ENCODE assay signal across 29 cellular contexts in genomic region chr10:35276918-35277317, GRCh38.
"Had no signal": no experiment of that assay in that cellular context is flagged by ENCODE, and none has a peak within 500 bp of the region (broad histone marks: within the 10 kb centered on the region; RNA-seq: fewer than 3 reads in every experiment).

No MANE protein-coding gene starts in this region.

- H3K4me3 Mint-ChIP-seq: activated CD4-positive, alpha-beta memory T cell treated with anti-CD3 and anti-CD28 coated beads for 36 hours; activated CD4-positive, alpha-beta T cell treated with anti-CD3 and anti-CD28 coated beads, Interleukin-2, amount 10 ng/mL, durations not matched to agents 7 days and 5 days; activated naive CD8-positive, alpha-beta T cell treated with anti-CD3 and anti-CD28 coated beads, Interleukin-2, amount 50 U/mL, for 24 hours; activated T-cell treated with anti-CD3 and anti-CD28 coated beads, Interleukin-2, amount 50 U/mL, for 4 hours; brain had no signal

- H3K27ac ChIP-seq: cardiac muscle cell, RWPE1, SJCRH30, VCaP had no signal

- H3K9ac ChIP-seq: SK-N-SH had no signal

- H3K4me1 ChIP-seq: SJCRH30 had no signal

- ATAC-seq: activated naive CD4-positive, alpha-beta T cell treated with anti-CD3 and anti-CD28 coated beads, Interleukin-2, amount 50 U/mL, for 72 hours; activated naive CD8-positive, alpha-beta T cell treated with anti-CD3 and anti-CD28 coated beads, Interleukin-2, amount 50 U/mL, for 24 hours; activated T-cell treated with anti-CD3 and anti-CD28 coated beads, Interleukin-2, amount 50 U/mL, for 4 hours; Panc1 had no signal

- H3K36me3 Mint-ChIP-seq: activated CD4-positive, alpha-beta memory T cell treated with anti-CD3 and anti-CD28 coated beads for 36 hours; brain had no signal

- H3K27me3 ChIP-seq: cardiac muscle cell, SJCRH30 had no signal

- H3K9me3 ChIP-seq: SJCRH30, SK-N-SH had no signal

- H3K9me2 ChIP-seq: SK-N-SH had no signal

- H3K4me2 ChIP-seq: SK-N-SH had no signal

- H3K4me1 Mint-ChIP-seq: activated CD4-positive, alpha-beta T cell treated with anti-CD3 and anti-CD28 coated beads, Interleukin-2, amount 10 ng/mL, durations not matched to agents 7 days and 5 days had no signal

- H3K36me3 ChIP-seq: cardiac muscle cell, SJCRH30 had no signal

- H3K4me3 ChIP-seq: cardiac muscle cell, SJCRH30 had no signal

- DNase-seq: activated CD4-positive, alpha-beta memory T cell treated with anti-CD3 and anti-CD28 coated beads for 36 hours; activated CD4-positive, alpha-beta T cell treated with anti-CD3 and anti-CD28 coated beads, Interleukin-2, amount 10 ng/mL, durations not matched to agents 7 days and 5 days; activated CD4-positive, CD25-positive, alpha-beta regulatory T cell; activated CD8-positive, alpha-beta memory T cell treated with anti-CD3 and anti-CD28 coated beads for 24 hours; activated effector memory CD4-positive, alpha-beta T cell treated with anti-CD3 and anti-CD28 coated beads, Interleukin-2, amount 50 U/mL, for 16 hours; activated naive CD4-positive, alpha-beta T cell treated with Interleukin-2 at 50 U/mL for 16 hours; activated naive CD8-positive, alpha-beta T cell treated with anti-CD3 and anti-CD28 coated beads, Interleukin-2, amount 50 U/mL, for 24 hours; activated T-cell treated with anti-CD3 and anti-CD28 coated beads, Interleukin-2, amount 50 U/mL, for 4 hours; Karpas-422; MM.1S; NCI-H1105; NCI-H1436; NCI-H1694 treated with DMSO at 0.1 percent for 48 hours; NCI-H2029 treated with DMSO at 0.1 percent for 48 hours; NCI-H345; NCI-H510A; NCI-H526 treated with DMSO at 0.1 percent for 48 hours; NCI-H82; Right ventricle myocardium superior; SJCRH30; SK-N-SH; T-helper 2 cell; T1000 had no signal

- H3K27ac Mint-ChIP-seq: activated CD4-positive, alpha-beta memory T cell treated with anti-CD3 and anti-CD28 coated beads for 36 hours; activated CD4-positive, alpha-beta T cell treated with anti-CD3 and anti-CD28 coated beads, Interleukin-2, amount 10 ng/mL, durations not matched to agents 7 days and 5 days; activated naive CD8-positive, alpha-beta T cell treated with anti-CD3 and anti-CD28 coated beads, Interleukin-2, amount 50 U/mL, for 24 hours had no signal
